1 cellular context compared by ENCODE assay signal in genomic region chr9:101324245-101324804, GRCh38.
TF ChIP-seq lines count a peak whose summit lies in the region.

No MANE protein-coding gene starts in this region.

TF ChIP-seq in HepG2, 621 proteins besides CTCF, POLR2A, EP300 and RAD21 (continued from another document and continues in another):
- TF ChIP-seq KIAA2018 (CRISPR knock-in tag; IDR thresholded peaks at IDR 0.05; ENCODE audit: borderline replicate concordance) (no peak), SP5 (CRISPR knock-in tag; IDR thresholded peaks at IDR 0.05; ENCODE audit: borderline replicate concordance, low read depth) (no peak), DMAP1 (CRISPR knock-in tag; IDR thresholded peaks at IDR 0.05) (0 out of 2 replicates have a peak, but pooled peaks have one; percentile 8), SETDB1 (CRISPR knock-in tag; IDR thresholded peaks at IDR 0.05; ENCODE audit: borderline replicate concordance) (no peak), LRRFIP1 (CRISPR knock-in tag; conservative IDR thresholded peaks at IDR 0.05) (no peak), ARHGAP35 (CRISPR knock-in tag; IDR thresholded peaks at IDR 0.05; ENCODE audit: borderline replicate concordance) (no peak), ZNF33A (CRISPR knock-in tag; IDR thresholded peaks at IDR 0.05; ENCODE audit: borderline replicate concordance) (peak; percentile 65; the same call in 1 of the 2 replicates), HES4 (CRISPR knock-in tag; IDR thresholded peaks at IDR 0.05; ENCODE audit: borderline replicate concordance) (no peak), NCOR1 (IDR thresholded peaks at IDR 0.05; ENCODE audit: borderline replicate concordance, low read length) (peak; percentile 100), RAD51 (IDR thresholded peaks at IDR 0.05; ENCODE audit: borderline replicate concordance) (no peak), MTA1 (CRISPR knock-in tag; IDR thresholded peaks at IDR 0.05; ENCODE audit: borderline replicate concordance) (no peak), NR0B2 (CRISPR knock-in tag; IDR thresholded peaks at IDR 0.05) (no peak), NPAS2 (CRISPR knock-in tag; IDR thresholded peaks at IDR 0.05; ENCODE audit: borderline replicate concordance) (no peak), AKAP8 (CRISPR knock-in tag; IDR thresholded peaks at IDR 0.05) (no peak), ZNF414 (CRISPR knock-in tag; IDR thresholded peaks at IDR 0.05) (no peak), KLF13 (CRISPR knock-in tag; IDR thresholded peaks at IDR 0.05) (no peak), AGO1 (IDR thresholded peaks at IDR 0.05; ENCODE audit: low read depth, low read length, poor library complexity, severe bottlenecking) (no peak), ZNF510 (CRISPR knock-in tag; IDR thresholded peaks at IDR 0.05; ENCODE audit: low read depth) (no peak), SALL2 (CRISPR knock-in tag; IDR thresholded peaks at IDR 0.05) (no peak), ZNF550 (CRISPR knock-in tag; IDR thresholded peaks at IDR 0.05; ENCODE audit: borderline replicate concordance) (no peak), IKZF4 (CRISPR knock-in tag; IDR thresholded peaks at IDR 0.05; ENCODE audit: borderline replicate concordance, low read depth, not compliant biosample characterization) (no peak), SIX4 (CRISPR knock-in tag; IDR thresholded peaks at IDR 0.05) (peak; percentile 70), KDM5A (IDR thresholded peaks at IDR 0.05; ENCODE audit: borderline replicate concordance, low read length) (0 out of 2 replicates have a peak, but pooled peaks have one; percentile 55), ISX (CRISPR knock-in tag; conservative IDR thresholded peaks at IDR 0.05) (no peak), FLYWCH1 (CRISPR knock-in tag; IDR thresholded peaks at IDR 0.05) (no peak), ZSCAN21 (CRISPR knock-in tag; IDR thresholded peaks at IDR 0.05; ENCODE audit: borderline replicate concordance) (no peak), ATF2 (CRISPR knock-in tag; IDR thresholded peaks at IDR 0.05) (peak; percentile 57; the same call in 1 of the 2 replicates), ELF1 (CRISPR knock-in tag; IDR thresholded peaks at IDR 0.05) (no peak), ZNF18 (CRISPR knock-in tag; IDR thresholded peaks at IDR 0.05; ENCODE audit: insufficient replicate concordance) (no peak), PLRG1 (conservative IDR thresholded peaks at IDR 0.05) (no peak), NR2F1 (CRISPR knock-in tag; IDR thresholded peaks at IDR 0.05) (no peak; a peak in 2 of 4 replicates), ZNF256 (CRISPR knock-in tag; conservative IDR thresholded peaks at IDR 0.05) (no peak), ZNF224 (CRISPR knock-in tag; IDR thresholded peaks at IDR 0.05) (no peak), ZNF136 (CRISPR knock-in tag; IDR thresholded peaks at IDR 0.05; ENCODE audit: low read depth) (no peak), ZBTB26 (CRISPR knock-in tag; IDR thresholded peaks at IDR 0.05; ENCODE audit: borderline replicate concordance) (peak; percentile 94), GMEB1 (CRISPR knock-in tag; IDR thresholded peaks at IDR 0.05; ENCODE audit: borderline replicate concordance) (no peak), CREB3 (CRISPR knock-in tag; IDR thresholded peaks at IDR 0.05) (no peak), GTF3A (CRISPR knock-in tag; conservative IDR thresholded peaks at IDR 0.05) (no peak), NAIF1 (CRISPR knock-in tag; IDR thresholded peaks at IDR 0.05; ENCODE audit: borderline replicate concordance) (no peak), PAF1 (CRISPR knock-in tag; IDR thresholded peaks at IDR 0.05) (no peak), TERF1 (CRISPR knock-in tag; IDR thresholded peaks at IDR 0.05) (no peak), DDIT3 (CRISPR knock-in tag; IDR thresholded peaks at IDR 0.05) (no peak)
